24 cellular contexts compared by ENCODE assay signal in the genomic region with DNA sequence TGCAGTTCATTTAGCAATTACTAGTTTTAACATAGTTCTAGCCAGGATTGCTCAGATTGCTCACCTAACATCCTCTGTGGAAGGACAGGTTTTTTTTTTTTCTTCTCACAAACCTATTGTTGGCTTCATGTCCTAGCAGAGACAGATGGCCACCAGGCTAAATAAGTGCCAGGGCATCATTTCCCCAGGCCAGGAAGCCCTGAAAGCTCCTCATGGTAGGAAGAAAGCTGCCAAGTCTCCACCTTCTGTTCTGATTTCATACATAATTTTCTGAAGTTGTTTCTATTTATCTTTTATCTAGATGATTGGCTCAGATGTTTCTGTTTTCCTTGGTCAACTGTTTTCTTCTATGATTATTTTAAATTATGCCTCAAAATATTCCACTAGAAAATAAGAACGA. TPM values are rescaled to one million over a fixed set of nuclear protein-coding genes. Genes with fewer than 3 reads are reported as not detected.
DNase-seq lines count a peak whose midpoint lies in the region; ATAC-seq and FAIRE-seq lines count a peak whose summit lies in the region.
"Had no signal": no experiment of that assay in that cellular context is flagged by ENCODE, and none has a peak within 500 bp of the region (broad histone marks: within the 10 kb centered on the region; RNA-seq: fewer than 3 reads in every experiment).

No MANE protein-coding gene starts in this region.

- peaks cover 48% of the 10 kb centered on the region for H3K4me1 Mint-ChIP-seq in stimulated activated naive CD8-positive, alpha-beta T cell treated with anti-CD3 and anti-CD28 coated beads, Interleukin-15, Interleukin-2, amounts not matched to agents 100 ng/mL and 50 ng/mL, for 24 hours (ENCODE audit: low read depth)
- peaks cover 23% of the 10 kb centered on the region for H3K4me1 Mint-ChIP-seq in dendritic cell treated with granulocyte-macrophage colony-stimulating factor and Interleukin-4, amounts not matched to agents 40 ng/mL and 50 ng/mL, for 4 days (ENCODE audit: low read depth)
- H3K4me1 Mint-ChIP-seq: nephron had no signal

- H3K4me3 Mint-ChIP-seq in stimulated activated naive CD8-positive, alpha-beta T cell treated with anti-CD3 and anti-CD28 coated beads, Interleukin-15, Interleukin-2, amounts not matched to agents 100 ng/mL and 50 ng/mL, for 24 hours, result peak overlapping the region; percentile 47
- no peak overlapping the region for H3K4me3 Mint-ChIP-seq in dendritic cell treated with granulocyte-macrophage colony-stimulating factor and Interleukin-4, amounts not matched to agents 40 ng/mL and 50 ng/mL, for 4 days
- H3K4me3 Mint-ChIP-seq: CD8-positive, alpha-beta T cell; nephron had no signal

- no peaks in the 10 kb centered on the region for H3K9me3 Mint-ChIP-seq in stimulated activated naive CD8-positive, alpha-beta T cell treated with anti-CD3 and anti-CD28 coated beads, Interleukin-15, Interleukin-2, amounts not matched to agents 100 ng/mL and 50 ng/mL, for 24 hours
- no peaks in the 10 kb centered on the region for H3K9me3 Mint-ChIP-seq in dendritic cell treated with granulocyte-macrophage colony-stimulating factor and Interleukin-4, amounts not matched to agents 40 ng/mL and 50 ng/mL, for 4 days
- H3K9me3 Mint-ChIP-seq: activated naive CD4-positive, alpha-beta T cell treated with anti-CD3 and anti-CD28 coated beads for 36 hours; CD8-positive, alpha-beta T cell had no signal

- no peak for FAIRE-seq in urothelium cell line (lab: Jason Lieb, UNC)
- FAIRE-seq: colon, endometrium, HepG2 had no signal

- no peak for ATAC-seq in stimulated activated naive CD8-positive, alpha-beta T cell treated with anti-CD3 and anti-CD28 coated beads, Interleukin-15, Interleukin-2, amounts not matched to agents 100 U/mL and 50 U/mL, for 24 hours
- ATAC-seq: CD8-positive, alpha-beta T cell; HepG2; psoas muscle had no signal

- DNase-seq in stimulated activated naive CD8-positive, alpha-beta T cell treated with anti-CD3 and anti-CD28 coated beads, Interleukin-15, Interleukin-2, amounts not matched to agents 100 U/mL and 50 U/mL, for 24 hours, result no peak
- DNase-seq in NCI-H69 (lab: John Stamatoyannopoulos, UW), result peak; percentile 72
- no peak for DNase-seq in H4 (ENCODE audit: low spot score)
- DNase-seq in stimulated activated CD4-positive, alpha-beta T cell treated with anti-CD3 and anti-CD28 coated beads, Interleukin-2, amount 100 ng/mL, for 48 hours, result no peak
- DNase-seq in putamen (ENCODE audit: low spot score), result no peak
- no peak for DNase-seq in urothelium cell line (ENCODE audit: low spot score)
- DNase-seq: activated CD4-positive, alpha-beta T cell treated with anti-CD3 and anti-CD28 coated beads, Interleukin-2, amount 50 U/mL, for 1 hour; CD8-positive, alpha-beta T cell; mesendoderm; NCI-H774; PC-9; psoas muscle; SIG-M5; stomach; trophoblast cell had no signal

- H3K36me3 Mint-ChIP-seq in stimulated activated naive CD8-positive, alpha-beta T cell treated with anti-CD3 and anti-CD28 coated beads, Interleukin-15, Interleukin-2, amounts not matched to agents 100 ng/mL and 50 ng/mL, for 24 hours (ENCODE audit: low read depth), result peaks cover 57% of the 10 kb centered on the region
- H3K36me3 Mint-ChIP-seq in dendritic cell treated with granulocyte-macrophage colony-stimulating factor and Interleukin-4, amounts not matched to agents 40 ng/mL and 50 ng/mL, for 4 days (ENCODE audit: low read depth), result peaks cover 66% of the 10 kb centered on the region

- no peaks in the 10 kb centered on the region for H3K27me3 Mint-ChIP-seq in stimulated activated naive CD8-positive, alpha-beta T cell treated with anti-CD3 and anti-CD28 coated beads, Interleukin-15, Interleukin-2, amounts not matched to agents 100 ng/mL and 50 ng/mL, for 24 hours
- H3K27me3 Mint-ChIP-seq in dendritic cell treated with granulocyte-macrophage colony-stimulating factor and Interleukin-4, amounts not matched to agents 40 ng/mL and 50 ng/mL, for 4 days, result no peaks in the 10 kb centered on the region

- intact Hi-C loops in dendritic cell treated with granulocyte-macrophage colony-stimulating factor and Interleukin-4, amounts not matched to agents 40 ng/mL and 50 ng/mL, for 4 days (cut with micrococcal nuclease), result no loop called here

- peak overlapping the region; percentile 98 for H3K27ac Mint-ChIP-seq in stimulated activated naive CD8-positive, alpha-beta T cell treated with anti-CD3 and anti-CD28 coated beads, Interleukin-15, Interleukin-2, amounts not matched to agents 100 ng/mL and 50 ng/mL, for 24 hours
- H3K27ac Mint-ChIP-seq in dendritic cell treated with granulocyte-macrophage colony-stimulating factor and Interleukin-4, amounts not matched to agents 40 ng/mL and 50 ng/mL, for 4 days, result peak overlapping the region; percentile 15
- H3K27ac Mint-ChIP-seq: CD8-positive, alpha-beta T cell had no signal

RNA-seq across cellular contexts. Expression of gene EFCAB9, which starts 31.0 kb away (rescaled TPM):
- total RNA-seq in H4 (2014; rRNA removed; shearing (Covaris generic)), result not detected in 2 replicates
- total RNA-seq: activated naive CD4-positive, alpha-beta T cell treated with anti-CD3 and anti-CD28 coated beads for 36 hours; CD8-positive, alpha-beta T cell; HepG2; PC-9; psoas muscle; skeletal muscle tissue; stomach; T-helper 1 cell treated with Interleukin-12 subunit alpha and Interleukin-12 subunit beta and Interleukin-4 antibody, amounts not matched to agents 30 ng/mL and 1 ng/mL, for 36 hours had no signal

RNA-seq across cellular contexts. Expression of gene STK10, which starts 37.0 kb away (rescaled TPM):
- 8.0 and 10.3 TPM in 2 replicates for total RNA-seq in H4 (2014; rRNA removed; shearing (Covaris generic))

RNA-seq across cellular contexts. Expression of gene UBTD2, which starts 58.6 kb away (rescaled TPM):
- total RNA-seq in H4 (2014; rRNA removed; shearing (Covaris generic)), result 34.6 and 34.8 TPM in 2 replicates
